34 cellular contexts compared by ENCODE assay signal in the genomic region with DNA sequence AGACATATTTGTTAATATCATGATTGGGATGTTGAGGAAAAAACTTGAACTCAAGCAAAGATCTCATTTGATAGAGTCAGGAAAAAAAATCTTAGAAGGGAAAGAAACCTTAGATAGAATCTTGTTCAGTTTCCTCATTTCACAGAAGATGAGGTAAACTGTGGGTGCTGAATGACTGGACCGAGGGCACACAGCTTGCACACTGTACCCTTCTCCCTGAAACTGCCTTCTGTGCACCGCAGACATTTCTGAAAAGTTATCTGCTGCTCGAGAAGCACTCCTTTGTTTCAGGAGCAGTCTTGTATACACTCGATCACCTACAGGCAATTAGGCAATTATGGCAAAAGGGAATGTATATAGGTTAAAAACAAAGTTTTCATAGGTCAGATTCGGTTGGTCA.
"Had no signal": no experiment of that assay in that cellular context is flagged by ENCODE, and none has a peak within 500 bp of the region (broad histone marks: within the 10 kb centered on the region; RNA-seq: fewer than 3 reads in every experiment).

No MANE protein-coding gene starts in this region.

- H3K27ac ChIP-seq: adrenal gland, KMS-11, Peyer's patch, SJSA1 had no signal

- H3K9me3 Mint-ChIP-seq: activated CD4-positive, alpha-beta T cell treated with anti-CD3 and anti-CD28 coated beads, Interleukin-2, amount 10 ng/mL, durations not matched to agents 7 days and 5 days; activated naive CD4-positive, alpha-beta T cell treated with anti-CD3 and anti-CD28 coated beads, Interleukin-2, amount 50 U/mL, for 72 hours; activated T-helper 2 cell treated with anti-CD3 and anti-CD28 coated beads, Interferon-gamma antibody, Interleukin-2, Interleukin-4, amounts not matched to agents 10 μg/mL and 5 μg/mL and 100 μg/mL, durations not matched to agents 14 hours and 24 hours and 36 hours; brain; T-helper 1 cell treated with Interleukin-12 subunit alpha and Interleukin-12 subunit beta and Interleukin-4 antibody, amounts not matched to agents 30 μg/mL and 1 μg/mL, for 36 hours; T-helper 2 cell treated with Interferon-gamma antibody and Interleukin-4, amounts not matched to agents 5 μg/mL and 100 μg/mL, for 36 hours had no signal

- H3K9me3 ChIP-seq: adrenal gland, Peyer's patch, SJSA1, SK-N-SH had no signal

- H3K27ac Mint-ChIP-seq: activated CD4-positive, alpha-beta T cell treated with anti-CD3 and anti-CD28 coated beads for 36 hours; activated CD4-positive, alpha-beta T cell treated with anti-CD3 and anti-CD28 coated beads, Interleukin-2, amount 10 ng/mL, durations not matched to agents 7 days and 5 days; activated CD8-positive, alpha-beta T cell treated with anti-CD3 and anti-CD28 coated beads, Interleukin-2, amount 10 ng/mL, durations not matched to agents 7 days and 5 days; activated naive CD4-positive, alpha-beta T cell treated with anti-CD3 and anti-CD28 coated beads, Interleukin-2, amount 50 U/mL, for 72 hours; activated T-helper 2 cell treated with anti-CD3 and anti-CD28 coated beads, Interferon-gamma antibody, Interleukin-2, Interleukin-4, amounts not matched to agents 10 μg/mL and 5 μg/mL and 100 μg/mL, durations not matched to agents 14 hours and 24 hours and 36 hours; brain; T-helper 1 cell treated with Interleukin-12 subunit alpha and Interleukin-12 subunit beta and Interleukin-4 antibody, amounts not matched to agents 30 μg/mL and 1 μg/mL, for 36 hours; T-helper 2 cell treated with Interferon-gamma antibody and Interleukin-4, amounts not matched to agents 5 μg/mL and 100 μg/mL, for 36 hours had no signal

- DNase-seq: activated CD4-positive, alpha-beta T cell treated with anti-CD3 and anti-CD28 coated beads for 36 hours; activated CD4-positive, alpha-beta T cell treated with anti-CD3 and anti-CD28 coated beads, Interleukin-2, amount 10 ng/mL, durations not matched to agents 7 days and 5 days; activated CD4-positive, alpha-beta T cell treated with anti-CD3 and anti-CD28 coated beads, Interleukin-2, amount 50 U/mL, for 48 hours; activated CD8-positive, alpha-beta memory T cell treated with anti-CD3 and anti-CD28 coated beads, Interleukin-2, amount 50 U/mL, for 48 hours; activated CD8-positive, alpha-beta T cell treated with anti-CD3 and anti-CD28 coated beads, Interleukin-2, amount 10 ng/mL, durations not matched to agents 7 days and 5 days; activated gamma-delta T cell; activated naive CD4-positive, alpha-beta T cell treated with Interleukin-2 at 50 U/mL for 16 hours; adrenal gland; caudate nucleus; cerebellar nuclear complex; MM.1S; MV-4-11; NCI-H1092; NCI-H146; NCI-H187; NCI-H2029 treated with DMSO at 0.1 percent for 48 hours; NCI-H2171 treated with DMSO at 0.1 percent for 48 hours; NCI-H2227 treated with DMSO at 0.1 percent for 48 hours; NCI-H446; NCI-H510A treated with DMSO at 0.1 percent for 48 hours; NCI-H526 treated with DMSO at 0.1 percent for 48 hours; NCI-H82; PC-3; Peyer's patch; RPMI8226; SHP77 treated with DMSO at 0.1 percent for 48 hours; SK-N-SH had no signal

- H3K27me3 ChIP-seq: adrenal gland, Peyer's patch, SJSA1 had no signal

- H3K4me1 Mint-ChIP-seq: activated CD4-positive, alpha-beta T cell treated with anti-CD3 and anti-CD28 coated beads for 36 hours had no signal

- H3K36me3 Mint-ChIP-seq: activated naive CD4-positive, alpha-beta T cell treated with anti-CD3 and anti-CD28 coated beads, Interleukin-2, amount 50 U/mL, for 72 hours; brain had no signal

- ATAC-seq: activated CD4-positive, alpha-beta T cell treated with anti-CD3 and anti-CD28 coated beads for 36 hours; activated CD8-positive, alpha-beta T cell treated with anti-CD3 and anti-CD28 coated beads, Interleukin-2, amount 10 ng/mL, durations not matched to agents 7 days and 5 days; activated naive CD4-positive, alpha-beta T cell treated with anti-CD3 and anti-CD28 coated beads, Interleukin-2, amount 50 U/mL, for 72 hours had no signal

- H3K4me3 ChIP-seq: adrenal gland, Peyer's patch, SJSA1 had no signal

- H3K4me1 ChIP-seq: adrenal gland, Peyer's patch, SJSA1 had no signal

- H3K36me3 ChIP-seq: adrenal gland, Peyer's patch, SJSA1 had no signal

- H3K4me3 Mint-ChIP-seq: activated CD4-positive, alpha-beta T cell treated with anti-CD3 and anti-CD28 coated beads for 36 hours; activated CD4-positive, alpha-beta T cell treated with anti-CD3 and anti-CD28 coated beads, Interleukin-2, amount 10 ng/mL, durations not matched to agents 7 days and 5 days; activated CD8-positive, alpha-beta T cell treated with anti-CD3 and anti-CD28 coated beads, Interleukin-2, amount 10 ng/mL, durations not matched to agents 7 days and 5 days; brain; T-helper 1 cell treated with Interleukin-12 subunit alpha and Interleukin-12 subunit beta and Interleukin-4 antibody, amounts not matched to agents 30 μg/mL and 1 μg/mL, for 36 hours; T-helper 2 cell treated with Interferon-gamma antibody and Interleukin-4, amounts not matched to agents 5 μg/mL and 100 μg/mL, for 36 hours had no signal
